Comparison of ENCODE assay signal across 20 cellular contexts in genomic region chr2:59288771-59289170, GRCh38.
DNase-seq lines count a peak whose midpoint lies in the region; ATAC-seq and TF ChIP-seq lines count a peak whose summit lies in the region.
"Had no signal": no experiment of that assay in that cellular context is flagged by ENCODE, and none has a peak within 500 bp of the region (broad histone marks: within the 10 kb centered on the region; RNA-seq: fewer than 3 reads in every experiment).

No MANE protein-coding gene starts in this region.

- no peaks in the 10 kb centered on the region for H3K36me3 ChIP-seq in mammary epithelial cell (ENCODE audit: insufficient read depth, low read length)

- CTCF ChIA-PET in MCF 10A (lab: Yijun Ruan, JAX) = interaction anchor here (0.6 to 1.8 kb wide), 4 partner anchors 13 to 1689 kb away, joined by 3 to 8 read pairs (median 4); no protein-coding TSS in a partner anchor
- CTCF ChIA-PET in mammary epithelial cell (lab: Charles Lee; ENCODE audit: low non-redundant PET) = no interaction called here

- no peak overlapping the region for H3K27ac ChIP-seq in mammary epithelial cell (ENCODE audit: insufficient read depth, low read depth, low read length)
- H3K27ac ChIP-seq: 22Rv1, A549 had no signal

- peak; percentile 21 for DNase-seq in MCF 10A (ENCODE audit: unreplicated experiment)
- DNase-seq in mammary epithelial cell = no peak
- peak in 33 of 58 donors; percentile 0 to 81 (median 24) for DNase-seq in anterior cingulate cortex (lab: John Stamatoyannopoulos, UW)
- DNase-seq in middle frontal gyrus (ENCODE audit: extremely low spot score, low spot score) = peak; percentile 42
- DNase-seq in superior temporal gyrus (ENCODE audit: extremely low spot score) = peak; percentile 78
- DNase-seq in NCI-H2107 (lab: John Stamatoyannopoulos, UW) = no peak
- DNase-seq in stimulated activated CD4-positive, alpha-beta T cell treated with anti-CD3 and anti-CD28 coated beads, Interleukin-1b, Interleukin-23, amount 100 ng/mL, for 48 hours = no peak
- DNase-seq: AML-193; C1 segment of cervical spinal cord; CD4-positive, CD25-positive, alpha-beta regulatory T cell; CD8-positive, alpha-beta memory T cell; COR-L47; DMS 273 treated with DMSO at 0.1 percent for 48 hours; DMS53; DND-41; HCEC 1CT had no signal

- H3K4me2 ChIP-seq in mammary epithelial cell (ENCODE audit: insufficient read depth, low read depth, low read length) = no peak overlapping the region
- H3K4me2 ChIP-seq: A549, GM23338 had no signal

- BruUV-seq in MCF 10A (replicated peaks; lab: Mats Ljungman, UMichigan) (no TSS peak), mammary epithelial cell (replicated peaks; lab: Mats Ljungman, UMichigan) (no TSS peak)

- no peaks in the 10 kb centered on the region for H3K27me3 Mint-ChIP-seq in MCF 10A (ENCODE audit: insufficient read depth, unreplicated experiment)
- H3K27me3 Mint-ChIP-seq: CD4-positive, CD25-positive, alpha-beta regulatory T cell had no signal

- in situ Hi-C loops in mammary epithelial cell (cut with MboI; ENCODE audit: low sequenced_read_pairs in 2 of 2) = no loop called here

- H3K4me3 ChIP-seq in mammary epithelial cell (replicated peaks in 1 of 3; ENCODE audit: insufficient read depth in 1 of 3, low read depth in 2 of 3, low read length in 3 of 3) = no peak overlapping the region
- H3K4me3 ChIP-seq: A549, GM23338 had no signal

- ATAC-seq in HG03097 (IDR thresholded peaks at IDR 0.05; ENCODE audit: low FRiP score, unreplicated experiment) = no peak
- ATAC-seq: A549, GM23338 had no signal

- H3K27me3 ChIP-seq in mammary epithelial cell (ENCODE audit: insufficient read depth, low read length) = peaks cover 2% of the 10 kb centered on the region

- no peak for TF ChIP-seq CTCF in MCF 10A (IDR thresholded peaks at IDR 0.05; ENCODE audit: unreplicated experiment)
- no peak for TF ChIP-seq CTCF in mammary epithelial cell (conservative IDR thresholded peaks at IDR 0.05 in 1 of 2, IDR thresholded peaks at IDR 0.05 in 1 of 2; ENCODE audit: extremely low read depth in 1 of 2, insufficient read depth in 1 of 2, low read depth in 1 of 2, low read length in 2 of 2)

- no peak overlapping the region for H2AFZ ChIP-seq in mammary epithelial cell (ENCODE audit: low read depth, low read length)
- H2AFZ ChIP-seq: GM23338 had no signal

- intact Hi-C loops in MCF 10A (cut with micrococcal nuclease) = no loop called here
- intact Hi-C loops in mammary epithelial cell (cut with micrococcal nuclease) = no loop called here

- no peak overlapping the region for H3K27ac Mint-ChIP-seq in MCF 10A (ENCODE audit: low read depth, unreplicated experiment)
- H3K27ac Mint-ChIP-seq: CD4-positive, CD25-positive, alpha-beta regulatory T cell; GM23338 had no signal

- H3K79me2 ChIP-seq in mammary epithelial cell (ENCODE audit: insufficient read depth, low read length) = no peaks in the 10 kb centered on the region

- no peaks in the 10 kb centered on the region for H3K9me3 ChIP-seq in mammary epithelial cell (replicated peaks; ENCODE audit: insufficient read depth, low read length)
- H3K9me3 ChIP-seq: A549 had no signal

- dilution Hi-C loops in mammary epithelial cell (cut with HindIII; ENCODE audit: low sequenced_read_pairs) = no loop called here

- no peak overlapping the region for H3K4me3 Mint-ChIP-seq in MCF 10A (ENCODE audit: unreplicated experiment)
- H3K4me3 Mint-ChIP-seq: CD4-positive, CD25-positive, alpha-beta regulatory T cell; CD8-positive, alpha-beta memory T cell; GM23338 had no signal

- no peaks in the 10 kb centered on the region for H3K4me1 ChIP-seq in mammary epithelial cell (ENCODE audit: insufficient read depth, low read length)
- H3K4me1 ChIP-seq: A549 had no signal

- no peak overlapping the region for H3K9ac ChIP-seq in mammary epithelial cell (ENCODE audit: insufficient read depth, low read length)

- H3K36me3 Mint-ChIP-seq in MCF 10A (ENCODE audit: insufficient read depth, unreplicated experiment) = no peaks in the 10 kb centered on the region
- H3K36me3 Mint-ChIP-seq: CD4-positive, CD25-positive, alpha-beta regulatory T cell; CD8-positive, alpha-beta memory T cell had no signal

- H3K9me3 Mint-ChIP-seq in MCF 10A (ENCODE audit: unreplicated experiment) = no peaks in the 10 kb centered on the region
- H3K9me3 Mint-ChIP-seq: GM23338 had no signal

- WGBS in mammary epithelial cell (ENCODE audit: low coverage, missing lambda C conversion rate) = 62% methylated on average over 2 of the region's 2 CpGs

- H3K4me1 Mint-ChIP-seq in MCF 10A (ENCODE audit: insufficient read depth, unreplicated experiment) = no peaks in the 10 kb centered on the region
- H3K4me1 Mint-ChIP-seq: CD4-positive, CD25-positive, alpha-beta regulatory T cell; CD8-positive, alpha-beta memory T cell; GM23338 had no signal

- POLR2A ChIA-PET in MCF 10A (lab: Yijun Ruan, JAX) = interaction anchor here (0.6 kb wide), 1 partner anchor 427 kb away, joined by 3 read pairs; no protein-coding TSS in a partner anchor

- no peaks in the 10 kb centered on the region for H4K20me1 ChIP-seq in mammary epithelial cell (ENCODE audit: insufficient read depth, low read length)

Comparison
In these comparisons a context has a peak if more than half of its experiments do, and no peak if none do; other contexts are left out.
1. DNase-seq: peak in MCF 10A (single experiment), anterior cingulate cortex (33 of 58), middle frontal gyrus (single experiment) and superior temporal gyrus (single experiment); none in mammary epithelial cell (single experiment), NCI-H2107 (single experiment) and stimulated activated CD4-positive, alpha-beta T cell treated with anti-CD3 and anti-CD28 coated beads, Interleukin-1b, Interleukin-23, amount 100 ng/mL, for 48 hours (single experiment).